In genomic region chr17:50143461-50144176, GRCh38 we compare ENCODE assay signal across 21 cellular contexts. TPM values are rescaled to one million over a fixed set of nuclear protein-coding genes. Genes with fewer than 3 reads are reported as not detected.
DNase-seq lines count a peak whose midpoint lies in the region; ATAC-seq and TF ChIP-seq lines count a peak whose summit lies in the region.
"Had no signal": no experiment of that assay in that cellular context is flagged by ENCODE, and none has a peak within 500 bp of the region (broad histone marks: within the 10 kb centered on the region; RNA-seq: fewer than 3 reads in every experiment).

No MANE protein-coding gene starts in this region.

- no peak for DNase-seq in activated CD4-positive, alpha-beta T cell treated with anti-CD3 and anti-CD28 coated beads, Interleukin-2, amount 10 ng/mL, durations not matched to agents 7 days and 5 days
- DNase-seq in activated CD4-positive, alpha-beta T cell treated with anti-CD3 and anti-CD28 coated beads for 48 hours, result no peak
- DNase-seq in activated naive CD8-positive, alpha-beta T cell treated with anti-CD3 and anti-CD28 coated beads, Interleukin-2, amount 10 ng/mL, durations not matched to agents 7 days and 5 days, result no peak
- DNase-seq in natural killer cell (no peak), mesenteric fat pad (ENCODE audit: low spot score) (no peak), OCI-M2 (lab: John Stamatoyannopoulos, UW; ENCODE audit: unreplicated experiment) (no peak)
- DNase-seq: activated effector memory CD4-positive, alpha-beta T cell treated with anti-CD3 and anti-CD28 coated beads, Interleukin-2, amount 50 U/mL, for 16 hours; anterior cingulate cortex; C1 segment of cervical spinal cord; cerebellar nuclear complex; DMS 273 treated with DMSO at 0.1 percent for 48 hours; NCI-H1417; NCI-H524 treated with DMSO at 0.1 percent for 48 hours had no signal

- no peaks in the 10 kb centered on the region for H3K27me3 Mint-ChIP-seq in activated CD4-positive, alpha-beta T cell treated with anti-CD3 and anti-CD28 coated beads, Interleukin-2, amount 10 ng/mL, durations not matched to agents 7 days and 5 days
- H3K27me3 Mint-ChIP-seq in activated naive CD8-positive, alpha-beta T cell treated with anti-CD3 and anti-CD28 coated beads, Interleukin-2, amount 10 ng/mL, durations not matched to agents 7 days and 5 days, result no peaks in the 10 kb centered on the region
- H3K27me3 Mint-ChIP-seq in natural killer cell (ENCODE audit: low read depth in 2 of 2), result no peaks in the 10 kb centered on the region

- no peak overlapping the region for H3K4me3 ChIP-seq in OCI-LY3 (ENCODE audit: low read length)
- H3K4me3 ChIP-seq: A549, thoracic aorta had no signal

- H3K4me3 Mint-ChIP-seq in activated CD4-positive, alpha-beta T cell treated with anti-CD3 and anti-CD28 coated beads, Interleukin-2, amount 10 ng/mL, durations not matched to agents 7 days and 5 days, result no peak overlapping the region
- H3K4me3 Mint-ChIP-seq in activated naive CD8-positive, alpha-beta T cell treated with anti-CD3 and anti-CD28 coated beads, Interleukin-2, amount 10 ng/mL, durations not matched to agents 7 days and 5 days, result no peak overlapping the region
- peak overlapping the region; percentile 13 for H3K4me3 Mint-ChIP-seq in natural killer cell

- peaks cover 85% of the 10 kb centered on the region for H4K20me1 ChIP-seq in OCI-LY3 (ENCODE audit: insufficient read depth, low read length)

- H3K9ac ChIP-seq in OCI-LY3 (ENCODE audit: low read length), result no peak overlapping the region

- no peak for TF ChIP-seq CTCF in OCI-LY3 (IDR thresholded peaks at IDR 0.05; ENCODE audit: low read depth, low read length)
- TF ChIP-seq CTCF in natural killer cell (IDR thresholded peaks at IDR 0.05), result no peak

- intact Hi-C loops in natural killer cell (cut with micrococcal nuclease), result no loop called here

- H3K27ac ChIP-seq in OCI-LY3 (ENCODE audit: low read length), result peak overlapping the region; percentile 98
- H3K27ac ChIP-seq: A549, thoracic aorta had no signal

- peaks cover 83% of the 10 kb centered on the region for H3K4me1 Mint-ChIP-seq in activated CD4-positive, alpha-beta T cell treated with anti-CD3 and anti-CD28 coated beads, Interleukin-2, amount 10 ng/mL, durations not matched to agents 7 days and 5 days
- peaks cover 70% of the 10 kb centered on the region for H3K4me1 Mint-ChIP-seq in activated naive CD8-positive, alpha-beta T cell treated with anti-CD3 and anti-CD28 coated beads, Interleukin-2, amount 10 ng/mL, durations not matched to agents 7 days and 5 days
- peaks cover 89 to 90% of the 10 kb centered on the region in 2 donors for H3K4me1 Mint-ChIP-seq in natural killer cell

- POLR2A ChIA-PET in activated CD4-positive, alpha-beta T cell treated with anti-CD3 and anti-CD28 coated beads, Interleukin-2, amount 10 ng/mL, durations not matched to agents 7 days and 5 days (lab: Charles Lee), result no interaction called here
- POLR2A ChIA-PET in activated naive CD8-positive, alpha-beta T cell treated with anti-CD3 and anti-CD28 coated beads, Interleukin-2, amount 10 ng/mL, durations not matched to agents 7 days and 5 days (lab: Charles Lee), result interaction anchor here (1.0 to 1.1 kb wide), 2 partner anchors 8 to 17 kb away, joined by 3 to 4 read pairs; no protein-coding TSS in a partner anchor

- peak overlapping the region; percentile 27 for H3K27ac Mint-ChIP-seq in activated CD4-positive, alpha-beta T cell treated with anti-CD3 and anti-CD28 coated beads, Interleukin-2, amount 10 ng/mL, durations not matched to agents 7 days and 5 days
- peak overlapping the region; percentile 81 for H3K27ac Mint-ChIP-seq in activated naive CD8-positive, alpha-beta T cell treated with anti-CD3 and anti-CD28 coated beads, Interleukin-2, amount 10 ng/mL, durations not matched to agents 7 days and 5 days
- peak overlapping the region; percentile 81 to 98 for H3K27ac Mint-ChIP-seq in natural killer cell

- H3K9me3 ChIP-seq in OCI-LY3 (ENCODE audit: insufficient read depth, low read length), result no peaks in the 10 kb centered on the region
- H3K9me3 ChIP-seq: A549, thoracic aorta had no signal

- no peak for ATAC-seq in activated naive CD8-positive, alpha-beta T cell treated with anti-CD3 and anti-CD28 coated beads, Interleukin-2, amount 10 ng/mL, durations not matched to agents 7 days and 5 days (ENCODE audit: low read depth)
- ATAC-seq in natural killer cell, result no peak
- no peak for ATAC-seq in HG02884 (IDR thresholded peaks at IDR 0.05; ENCODE audit: unreplicated experiment)
- ATAC-seq: A549 had no signal

- peaks cover 99% of the 10 kb centered on the region for H3K79me2 ChIP-seq in OCI-LY3 (ENCODE audit: low read length)

- H3K36me3 Mint-ChIP-seq in activated CD4-positive, alpha-beta T cell treated with anti-CD3 and anti-CD28 coated beads, Interleukin-2, amount 10 ng/mL, durations not matched to agents 7 days and 5 days (ENCODE audit: low read depth), result peaks cover 80% of the 10 kb centered on the region
- H3K36me3 Mint-ChIP-seq in activated naive CD8-positive, alpha-beta T cell treated with anti-CD3 and anti-CD28 coated beads, Interleukin-2, amount 10 ng/mL, durations not matched to agents 7 days and 5 days, result peaks cover 51% of the 10 kb centered on the region
- H3K36me3 Mint-ChIP-seq in natural killer cell, result no peaks in the 10 kb centered on the region

- peaks cover 92% of the 10 kb centered on the region for H3K36me3 ChIP-seq in OCI-LY3 (replicated peaks; ENCODE audit: low read depth, low read length)

- CTCF ChIA-PET in activated CD4-positive, alpha-beta T cell treated with anti-CD3 and anti-CD28 coated beads, Interleukin-2, amount 10 ng/mL, durations not matched to agents 7 days and 5 days (lab: Charles Lee), result interaction anchor here (1.4 to 2.1 kb wide), 3 partner anchors 18 to 49 kb away, joined by 4 to 9 read pairs (median 5); partner anchors contain the start of gene PDK2

- H3K4me1 ChIP-seq in OCI-LY3 (ENCODE audit: low read length), result peaks cover 70% of the 10 kb centered on the region

- no peaks in the 10 kb centered on the region for H3K9me3 Mint-ChIP-seq in activated CD4-positive, alpha-beta T cell treated with anti-CD3 and anti-CD28 coated beads, Interleukin-2, amount 10 ng/mL, durations not matched to agents 7 days and 5 days
- H3K9me3 Mint-ChIP-seq in activated naive CD8-positive, alpha-beta T cell treated with anti-CD3 and anti-CD28 coated beads, Interleukin-2, amount 10 ng/mL, durations not matched to agents 7 days and 5 days, result no peaks in the 10 kb centered on the region
- H3K9me3 Mint-ChIP-seq in natural killer cell, result no peaks in the 10 kb centered on the region

- no peak overlapping the region for H2AFZ ChIP-seq in OCI-LY3 (ENCODE audit: low read depth, low read length)

- H3K27me3 ChIP-seq in OCI-LY3 (ENCODE audit: low read depth, low read length), result no peaks in the 10 kb centered on the region

- peak overlapping the region; percentile 5; the same call in 1 of the 2 replicates for H3K4me2 ChIP-seq in OCI-LY3 (ENCODE audit: low read length)
- H3K4me2 ChIP-seq: A549 had no signal

RNA-seq across cellular contexts. Expression of gene PPP1R9B, which starts 6.9 kb away (rescaled TPM):
- 100 to 1,000 TPM; 110 to 117 TPM for total RNA-seq in activated CD4-positive, alpha-beta T cell treated with anti-CD3 and anti-CD28 coated beads, Interleukin-2, amount 10 ng/mL, durations not matched to agents 7 days and 5 days
- 100 to 1,000 TPM; 114 to 116 TPM for total RNA-seq in activated naive CD8-positive, alpha-beta T cell treated with anti-CD3 and anti-CD28 coated beads, Interleukin-2, amount 10 ng/mL, durations not matched to agents 7 days and 5 days
- total RNA-seq in natural killer cell (100 to 1,000 TPM; 124 to 162 (median 135) TPM), mesenteric fat pad (56.5 TPM)

RNA-seq across cellular contexts. Expression of gene SAMD14, which starts 13.7 kb away (rescaled TPM):
- total RNA-seq in activated CD4-positive, alpha-beta T cell treated with anti-CD3 and anti-CD28 coated beads, Interleukin-2, amount 10 ng/mL, durations not matched to agents 7 days and 5 days, result under 1 TPM; 0.07 to 0.23 TPM
- total RNA-seq in activated naive CD8-positive, alpha-beta T cell treated with anti-CD3 and anti-CD28 coated beads, Interleukin-2, amount 10 ng/mL, durations not matched to agents 7 days and 5 days, result under 1 TPM; 0.11 to 0.19 TPM
- 1 to 10 TPM; 1.1 to 2.1 (median 1.5) TPM for total RNA-seq in natural killer cell
- total RNA-seq in mesenteric fat pad, result 1.4 TPM

RNA-seq across cellular contexts. Expression of gene SGCA, which starts 22.2 kb away (rescaled TPM):
- not detected for total RNA-seq in activated CD4-positive, alpha-beta T cell treated with anti-CD3 and anti-CD28 coated beads, Interleukin-2, amount 10 ng/mL, durations not matched to agents 7 days and 5 days
- not detected for total RNA-seq in activated naive CD8-positive, alpha-beta T cell treated with anti-CD3 and anti-CD28 coated beads, Interleukin-2, amount 10 ng/mL, durations not matched to agents 7 days and 5 days
- total RNA-seq in natural killer cell, result not detected
- 0.32 TPM for total RNA-seq in mesenteric fat pad
- total RNA-seq: activated CD8-positive, alpha-beta memory T cell treated with anti-CD3 and anti-CD28 coated beads for 36 hours; frontal cortex; lung microvascular endothelial cell; M059J had no signal

RNA-seq across cellular contexts. Expression of gene PDK2, which starts 48.5 kb away (rescaled TPM):
- 10 to 100 TPM; 29.4 to 31.3 TPM for total RNA-seq in activated CD4-positive, alpha-beta T cell treated with anti-CD3 and anti-CD28 coated beads, Interleukin-2, amount 10 ng/mL, durations not matched to agents 7 days and 5 days
- total RNA-seq in activated naive CD8-positive, alpha-beta T cell treated with anti-CD3 and anti-CD28 coated beads, Interleukin-2, amount 10 ng/mL, durations not matched to agents 7 days and 5 days, result 10 to 100 TPM; 24.1 to 26.4 TPM
- total RNA-seq in natural killer cell (10 to 100 TPM; 23.2 to 32.9 (median 23.6) TPM), mesenteric fat pad (41.9 TPM)

RNA-seq across cellular contexts. Expression of gene COL1A1, which starts 57.8 kb away (rescaled TPM):
- under 1 TPM; 0.31 to 0.55 TPM for total RNA-seq in activated CD4-positive, alpha-beta T cell treated with anti-CD3 and anti-CD28 coated beads, Interleukin-2, amount 10 ng/mL, durations not matched to agents 7 days and 5 days
- total RNA-seq in activated naive CD8-positive, alpha-beta T cell treated with anti-CD3 and anti-CD28 coated beads, Interleukin-2, amount 10 ng/mL, durations not matched to agents 7 days and 5 days, result under 1 TPM; 0.78 to 0.96 TPM
- 1 to 10 TPM; 2.3 to 7.5 (median 2.6) TPM for total RNA-seq in natural killer cell
- total RNA-seq in mesenteric fat pad, result 309 TPM

Comparison
In these comparisons a context has a peak if more than half of its experiments do, and no peak if none do; other contexts are left out.
1. H3K27ac Mint-ChIP-seq: peak in every context shown above with its lines; median percentile 90 in natural killer cell; 81 in activated naive CD8-positive, alpha-beta T cell treated with anti-CD3 and anti-CD28 coated beads, Interleukin-2, amount 10 ng/mL, durations not matched to agents 7 days and 5 days; 27 in activated CD4-positive, alpha-beta T cell treated with anti-CD3 and anti-CD28 coated beads, Interleukin-2, amount 10 ng/mL, durations not matched to agents 7 days and 5 days.